In the genomic region with DNA sequence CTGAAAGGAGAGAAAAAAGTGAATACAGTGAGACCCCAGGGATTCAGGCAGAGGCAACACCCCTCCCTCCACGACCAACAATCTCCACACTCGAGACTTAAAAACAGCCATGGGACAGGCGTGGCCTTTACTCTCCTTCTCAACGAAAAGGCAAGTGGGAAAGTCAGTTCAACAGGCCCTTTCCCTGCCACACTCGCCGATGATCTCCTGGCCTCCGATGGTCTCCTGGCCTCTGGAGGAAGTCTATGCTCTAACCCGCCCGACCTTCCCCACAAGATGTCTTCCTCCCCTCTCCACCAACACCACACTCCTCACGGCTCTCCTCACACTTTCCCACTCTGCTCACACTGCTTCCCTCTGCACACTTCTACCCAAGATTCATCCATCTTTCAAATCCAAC, we compare ENCODE assay signal across 30 cellular contexts. TPM values are rescaled to one million over a fixed set of nuclear protein-coding genes. Genes with fewer than 3 reads are reported as not detected.
A peak's percentile ranks its signal among the peaks of the same experiment; 100 is the strongest.
DNase-seq lines count a peak whose midpoint lies in the region; ATAC-seq and TF ChIP-seq lines count a peak whose summit lies in the region.
"Had no signal": no experiment of that assay in that cellular context is flagged by ENCODE, and none has a peak within 500 bp of the region (broad histone marks: within the 10 kb centered on the region; RNA-seq: fewer than 3 reads in every experiment).

No MANE protein-coding gene starts in this region.

- H3K9ac ChIP-seq in mesenchymal stem cell (ENCODE audit: low read length) = peak overlapping the region; percentile 44

- no peak overlapping the region for H3K4me2 ChIP-seq in mesenchymal stem cell (ENCODE audit: low read length, poor library complexity, severe bottlenecking)

- H3K4ac ChIP-seq in mesenchymal stem cell (ENCODE audit: low read depth in 1 of 2, low read length in 2 of 2) = no peak overlapping the region

- peak overlapping the region in 1 of 2 experiments; percentile 63 for H2BK12ac ChIP-seq in mesenchymal stem cell (ENCODE audit: low read length in 2 of 2)

- no peak overlapping the region for H2BK5ac ChIP-seq in mesenchymal stem cell (ENCODE audit: low read depth, low read length, poor library complexity, severe bottlenecking)

- H3K4me3 ChIP-seq in mesenchymal stem cell (ENCODE audit: insufficient read depth in 1 of 2, low read depth in 1 of 2, low read length in 2 of 2) (no peak overlapping the region), upper lobe of right lung (no peak overlapping the region)
- H3K4me3 ChIP-seq: esophagus squamous epithelium, lung, mucosa of descending colon, SJSA1, skin epidermis, testis had no signal

- peaks cover 6% of the 10 kb centered on the region for H3K4me1 ChIP-seq in mesenchymal stem cell (ENCODE audit: control insufficient read depth, insufficient read depth, low read depth, low read length)
- H3K4me1 ChIP-seq in upper lobe of right lung = no peaks in the 10 kb centered on the region
- H3K4me1 ChIP-seq: esophagus squamous epithelium, foreskin keratinocyte, SJSA1, testis had no signal

- peak overlapping the region in 1 of 2 experiments; percentile 7 for H3K14ac ChIP-seq in mesenchymal stem cell (ENCODE audit: low read length in 2 of 2)

- no peak overlapping the region for H4K91ac ChIP-seq in mesenchymal stem cell (ENCODE audit: low read length)

- no peak for ATAC-seq in activated T-helper 17 cell treated with anti-CD3 and anti-CD28 coated beads, Interleukin-2, amount 50 U/mL, for 72 hours (replicated peaks)
- no peak for ATAC-seq in upper lobe of right lung
- ATAC-seq: foreskin keratinocyte, mucosa of descending colon, natural killer cell, T-cell had no signal

- peak overlapping the region in 1 of 2 experiments; percentile 28 for H3K18ac ChIP-seq in mesenchymal stem cell (ENCODE audit: low read depth in 1 of 2, low read length in 2 of 2)

- no peak for DNase-seq in activated naive CD4-positive, alpha-beta T cell treated with Interleukin-2 at 50 U/mL for 16 hours
- DNase-seq in mesenchymal stem cell (no peak), type B pancreatic cell (ENCODE audit: extremely low spot score, unreplicated experiment) (no peak), Ammon's horn (ENCODE audit: low spot score) (no peak), upper lobe of right lung (no peak)
- DNase-seq: activated B cell treated with CpG ODN at 0.5 μM for 24 hours; activated CD4-positive, alpha-beta T cell treated with anti-CD3 and anti-CD28 coated beads, Interleukin-2, amount 50 U/mL, for 1 hour; activated CD8-positive, alpha-beta memory T cell treated with anti-CD3 and anti-CD28 coated beads, Interleukin-2, amount 50 U/mL, for 48 hours; activated effector memory CD4-positive, alpha-beta T cell treated with anti-CD3 and anti-CD28 coated beads, Interleukin-2, amount 50 U/mL, for 16 hours; endodermal cell; esophagus squamous epithelium; foreskin keratinocyte; H7; kidney glomerular epithelial cell; mucosa of descending colon; natural killer cell; NCI-H2029; NCI-H2227 treated with DMSO at 0.1 percent for 48 hours; OCI-M1; stimulated activated naive CD4-positive, alpha-beta T cell treated with Interleukin-2 at 50 U/mL for 16 hours; T-cell; testis had no signal

- peaks cover 29% of the 10 kb centered on the region for H3K79me1 ChIP-seq in mesenchymal stem cell (replicated peaks; ENCODE audit: low read length, poor library complexity, severe bottlenecking)

- H3K36me3 Mint-ChIP-seq in activated naive CD4-positive, alpha-beta T cell treated with anti-CD3 and anti-CD28 coated beads, Interleukin-2, amount 50 U/mL, for 24 hours = peaks cover 23% of the 10 kb centered on the region
- H3K36me3 Mint-ChIP-seq in activated T-helper 17 cell treated with anti-CD3 and anti-CD28 coated beads, Interleukin-2, amount 50 U/mL, for 72 hours (ENCODE audit: low read depth) = peaks cover 86% of the 10 kb centered on the region
- H3K36me3 Mint-ChIP-seq in type B pancreatic cell = peaks cover 40% of the 10 kb centered on the region
- H3K36me3 Mint-ChIP-seq: natural killer cell had no signal

- no peaks in the 10 kb centered on the region for H3K9me3 Mint-ChIP-seq in activated naive CD4-positive, alpha-beta T cell treated with anti-CD3 and anti-CD28 coated beads, Interleukin-2, amount 50 U/mL, for 24 hours
- no peaks in the 10 kb centered on the region for H3K9me3 Mint-ChIP-seq in activated T-helper 17 cell treated with anti-CD3 and anti-CD28 coated beads, Interleukin-2, amount 50 U/mL, for 72 hours
- H3K9me3 Mint-ChIP-seq in type B pancreatic cell = no peaks in the 10 kb centered on the region
- H3K9me3 Mint-ChIP-seq: activated B cell treated with CpG ODN at 0.5 μM for 24 hours; CD4-positive, alpha-beta memory T cell; endodermal cell; natural killer cell; T-cell had no signal

- no peak overlapping the region for H2AFZ ChIP-seq in mesenchymal stem cell (ENCODE audit: low read depth, low read length)

- no peaks in the 10 kb centered on the region for H3K9me3 ChIP-seq in mesenchymal stem cell (ENCODE audit: control insufficient read depth, low read length)
- no peaks in the 10 kb centered on the region for H3K9me3 ChIP-seq in upper lobe of right lung
- H3K9me3 ChIP-seq: esophagus squamous epithelium, mucosa of descending colon, SJSA1, testis had no signal

- TF ChIP-seq CTCF in type B pancreatic cell (conservative IDR thresholded peaks at IDR 0.05) (no peak), upper lobe of right lung (IDR thresholded peaks at IDR 0.05) (no peak)

- peak overlapping the region; percentile 78 for H4K8ac ChIP-seq in mesenchymal stem cell (ENCODE audit: low read length)

- H3K27ac ChIP-seq in mesenchymal stem cell (ENCODE audit: low read length, poor library complexity, severe bottlenecking) (peak overlapping the region; percentile 54), upper lobe of right lung (no peak overlapping the region)
- H3K27ac ChIP-seq: esophagus squamous epithelium, foreskin keratinocyte, RWPE1, SJSA1, skin epidermis, testis had no signal

- H2BK15ac ChIP-seq in mesenchymal stem cell (ENCODE audit: low read depth, poor library complexity, severe bottlenecking) = no peak overlapping the region

- peaks cover 29 to 81% of the 10 kb centered on the region in 2 experiments for H3K36me3 ChIP-seq in mesenchymal stem cell (ENCODE audit: control insufficient read depth in 1 of 2, insufficient read depth in 2 of 2, low read depth in 1 of 2, low read length in 2 of 2)
- peaks cover 36% of the 10 kb centered on the region for H3K36me3 ChIP-seq in upper lobe of right lung

- no peak overlapping the region for H2BK120ac ChIP-seq in mesenchymal stem cell (ENCODE audit: low read depth, low read length)

- H3K27ac Mint-ChIP-seq in activated naive CD4-positive, alpha-beta T cell treated with anti-CD3 and anti-CD28 coated beads, Interleukin-2, amount 50 U/mL, for 24 hours = peak overlapping the region; percentile 39
- peak overlapping the region; percentile 28 for H3K27ac Mint-ChIP-seq in activated T-helper 17 cell treated with anti-CD3 and anti-CD28 coated beads, Interleukin-2, amount 50 U/mL, for 72 hours
- H3K27ac Mint-ChIP-seq in type B pancreatic cell = peak overlapping the region; percentile 2
- H3K27ac Mint-ChIP-seq: activated B cell treated with CpG ODN at 0.5 μM for 24 hours, B cell, endodermal cell, natural killer cell, T-cell had no signal

- intact Hi-C loops in upper lobe of right lung (cut with DNase I) = no loop called here

- H3K27me3 Mint-ChIP-seq in activated naive CD4-positive, alpha-beta T cell treated with anti-CD3 and anti-CD28 coated beads, Interleukin-2, amount 50 U/mL, for 24 hours = no peaks in the 10 kb centered on the region
- H3K27me3 Mint-ChIP-seq in activated T-helper 17 cell treated with anti-CD3 and anti-CD28 coated beads, Interleukin-2, amount 50 U/mL, for 72 hours = no peaks in the 10 kb centered on the region
- no peaks in the 10 kb centered on the region for H3K27me3 Mint-ChIP-seq in type B pancreatic cell
- H3K27me3 Mint-ChIP-seq: activated B cell treated with CpG ODN at 0.5 μM for 24 hours; B cell; CD4-positive, alpha-beta memory T cell; T-cell had no signal

- H3K23ac ChIP-seq in mesenchymal stem cell (ENCODE audit: low read length in 2 of 2) = peak overlapping the region in 1 of 2 experiments; percentile 59

- peaks cover 27% of the 10 kb centered on the region for H3K4me1 Mint-ChIP-seq in activated naive CD4-positive, alpha-beta T cell treated with anti-CD3 and anti-CD28 coated beads, Interleukin-2, amount 50 U/mL, for 24 hours
- H3K4me1 Mint-ChIP-seq in activated T-helper 17 cell treated with anti-CD3 and anti-CD28 coated beads, Interleukin-2, amount 50 U/mL, for 72 hours = peaks cover 11% of the 10 kb centered on the region
- peaks cover 12% of the 10 kb centered on the region for H3K4me1 Mint-ChIP-seq in type B pancreatic cell (ENCODE audit: unreplicated experiment)
- H3K4me1 Mint-ChIP-seq: activated B cell treated with CpG ODN at 0.5 μM for 24 hours had no signal

- no peaks in the 10 kb centered on the region for H3K27me3 ChIP-seq in mesenchymal stem cell (ENCODE audit: control insufficient read depth in 1 of 2, insufficient read depth in 1 of 2, low read length in 2 of 2)
- H3K27me3 ChIP-seq in upper lobe of right lung = no peaks in the 10 kb centered on the region
- H3K27me3 ChIP-seq: esophagus squamous epithelium, foreskin keratinocyte, SJSA1, testis had no signal

- WGBS in mesenchymal stem cell = 83% methylated on average over 10 of the region's 10 CpGs

- H2AK5ac ChIP-seq in mesenchymal stem cell (ENCODE audit: low read length, severe bottlenecking) = peak overlapping the region; percentile 61

- H3K4me3 Mint-ChIP-seq in activated naive CD4-positive, alpha-beta T cell treated with anti-CD3 and anti-CD28 coated beads, Interleukin-2, amount 50 U/mL, for 24 hours = no peak overlapping the region
- H3K4me3 Mint-ChIP-seq in activated T-helper 17 cell treated with anti-CD3 and anti-CD28 coated beads, Interleukin-2, amount 50 U/mL, for 72 hours = no peak overlapping the region
- peak overlapping the region; percentile 1 for H3K4me3 Mint-ChIP-seq in type B pancreatic cell
- H3K4me3 Mint-ChIP-seq: activated B cell treated with CpG ODN at 0.5 μM for 24 hours; B cell; CD4-positive, alpha-beta memory T cell; endodermal cell; natural killer cell; T-cell had no signal

RNA-seq across cellular contexts. Expression of a gene that starts 7.6 kb away (rescaled TPM):
- 100 to 1,000 TPM in 1 of 2 donors, 10 to 100 TPM in 1; 46.8 to 107 TPM for total RNA-seq in activated T-helper 17 cell treated with anti-CD3 and anti-CD28 coated beads, Interleukin-2, amount 50 U/mL, for 72 hours
- 93.2 TPM for polyA plus RNA-seq in mesenchymal stem cell (2013, experiment 1 of 2)
- 96.5 TPM for polyA plus RNA-seq in mesenchymal stem cell (2013, experiment 2 of 2)
- 43.3 and 60.6 TPM in 2 replicates for total RNA-seq in type B pancreatic cell (ENCODE audit: low replicate concordance)
- total RNA-seq in upper lobe of right lung = 21.4 TPM
